In the genomic region with DNA sequence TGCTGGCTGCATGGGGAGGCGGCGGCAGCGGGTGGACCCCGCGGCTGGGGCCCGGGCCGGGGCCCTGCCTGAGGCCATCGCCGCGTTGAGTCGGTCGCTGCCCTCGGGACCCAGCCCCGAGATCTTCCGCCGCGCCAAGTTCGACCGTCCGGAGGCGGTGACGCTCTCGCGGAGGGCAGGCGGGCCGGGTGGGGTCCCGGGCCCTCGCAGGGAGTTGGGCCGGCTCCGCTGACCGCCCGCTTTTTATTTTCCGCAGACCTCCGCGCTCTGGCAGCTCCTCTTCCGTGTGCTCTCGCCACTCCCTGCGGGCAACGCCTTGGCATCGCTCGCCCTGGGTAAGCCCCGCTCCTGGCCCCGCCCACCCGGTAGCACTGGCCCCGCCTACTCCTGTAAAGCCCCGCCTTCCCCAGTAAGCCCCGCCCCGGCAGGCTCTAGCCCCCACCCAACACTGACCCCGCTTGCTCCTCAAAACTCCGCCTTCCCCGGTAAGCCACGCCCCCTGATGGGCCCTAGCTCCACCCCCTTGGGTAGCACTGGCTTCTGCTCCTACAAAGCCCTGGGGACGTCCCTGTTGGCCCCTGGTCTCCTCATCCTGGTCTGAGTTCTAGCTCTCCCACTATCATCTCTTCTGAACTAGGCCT, we compare ENCODE assay signal across 8 cellular contexts. TPM values are rescaled to one million over a fixed set of nuclear protein-coding genes. Genes with fewer than 3 reads are reported as not detected.
A peak's percentile ranks its signal among the peaks of the same experiment; 100 is the strongest.
DNase-seq lines count a peak whose midpoint lies in the region; ATAC-seq, FAIRE-seq and TF ChIP-seq lines count a peak whose summit lies in the region.

No MANE protein-coding gene starts in this region.

- H3K36me3 Mint-ChIP-seq in T-helper 17 cell (ENCODE audit: low read depth) (peaks cover 2% of the 10 kb centered on the region), astrocyte (ENCODE audit: low read depth, unreplicated experiment) (no peaks in the 10 kb centered on the region)

- H3K4me1 Mint-ChIP-seq in T-helper 17 cell (peaks cover 28% of the 10 kb centered on the region), astrocyte (ENCODE audit: low read depth, unreplicated experiment) (peaks cover 1% of the 10 kb centered on the region)

- H4K20me1 ChIP-seq in astrocyte (ENCODE audit: insufficient read depth, low read length): peaks cover 5% of the 10 kb centered on the region

- DNase-seq in NCI-H1436 (lab: John Stamatoyannopoulos, UW) (peak; percentile 65), NCI-H1436 treated with DMSO at 0.1 percent for 48 hours (lab: John Stamatoyannopoulos, UW) (no peak), LoVo (ENCODE audit: low spot score) (peak; percentile 51), T-helper 17 cell (peak; percentile 85 to 90 (median 87)), astrocyte (ENCODE audit: low read depth) (no peak), spleen (peak; percentile 94)

- WGBS in spleen, 5 donors: 1 to 16% (median 2%) methylated on average over 9 to 53 of the region's 53 CpGs

- TF ChIP-seq POLR2A in spleen (IDR thresholded peaks at IDR 0.05): no peak

- H3K9ac ChIP-seq in astrocyte (ENCODE audit: low read length): peak overlapping the region; percentile 78

- H3K9me3 Mint-ChIP-seq in astrocyte (ENCODE audit: unreplicated experiment): no peaks in the 10 kb centered on the region

- peaks cover 13% of the 10 kb centered on the region for H3K4me1 ChIP-seq in astrocyte (ENCODE audit: insufficient read depth, low read length)
- H3K4me1 ChIP-seq in spleen: peaks cover 22 to 56% (median 48%) of the 10 kb centered on the region in 6 donors

- H3K27ac ChIP-seq in astrocyte (ENCODE audit: low read depth, low read length): peak overlapping the region; percentile 70
- peak overlapping the region; percentile 86 to 95 (median 92) for H3K27ac ChIP-seq in spleen

- H3K27me3 ChIP-seq in astrocyte (ENCODE audit: insufficient read depth, low read length): peaks cover 12% of the 10 kb centered on the region
- peaks cover 0 to 17% (median 3%) of the 10 kb centered on the region in 7 donors for H3K27me3 ChIP-seq in spleen (replicated peaks in 1 of 7)

- peak overlapping the region; percentile 95 for H3K27ac Mint-ChIP-seq in T-helper 17 cell
- no peak overlapping the region for H3K27ac Mint-ChIP-seq in astrocyte (ENCODE audit: unreplicated experiment)

- H3K4me2 ChIP-seq in astrocyte (ENCODE audit: low read length): peak overlapping the region; percentile 91

- H3K79me2 ChIP-seq in astrocyte (ENCODE audit: insufficient read depth, low read length): peaks cover 8% of the 10 kb centered on the region

- intact Hi-C loops in spleen (cut with DNase I; ENCODE audit: low total_unique reads): no loop called here

- H3K4me3 ChIP-seq in astrocyte (ENCODE audit: insufficient read depth, low read depth, low read length): peak overlapping the region; percentile 70
- peak overlapping the region; percentile 64 for H3K4me3 ChIP-seq in iPS-11a (ENCODE audit: low read depth, low read length)
- H3K4me3 ChIP-seq in spleen: peak overlapping the region; percentile 68 to 97 (median 82)

- ATAC-seq in T-helper 17 cell (peak; percentile 35), HG02973 (IDR thresholded peaks at IDR 0.05; ENCODE audit: unreplicated experiment) (no peak)

- H3K4me3 Mint-ChIP-seq in T-helper 17 cell (peak overlapping the region; percentile 96), astrocyte (ENCODE audit: unreplicated experiment) (peak overlapping the region; percentile 81)

- H3K9me3 ChIP-seq in T-helper 17 cell (ENCODE audit: control insufficient read depth, low read length, poor library complexity, severe bottlenecking) (no peaks in the 10 kb centered on the region), astrocyte (ENCODE audit: insufficient read depth, low read depth, low read length) (no peaks in the 10 kb centered on the region), spleen (no peaks in the 10 kb centered on the region)

- no peaks in the 10 kb centered on the region for H3K36me3 ChIP-seq in astrocyte (ENCODE audit: insufficient read depth, low read length)
- H3K36me3 ChIP-seq in spleen: peaks cover 0 to 19% (median 0%) of the 10 kb centered on the region in 6 donors

- TF ChIP-seq CTCF in astrocyte (IDR thresholded peaks at IDR 0.05; ENCODE audit: insufficient read depth, low read depth, low read length) (no peak), spleen (IDR thresholded peaks at IDR 0.05 in 8 of 11, conservative IDR thresholded peaks at IDR 0.05 in 3 of 11) (no peak)

- no peak for FAIRE-seq in astrocyte (lab: Jason Lieb, UNC)

- H3K27me3 Mint-ChIP-seq in T-helper 17 cell (no peaks in the 10 kb centered on the region), astrocyte (ENCODE audit: low read depth, unreplicated experiment) (peaks cover 1% of the 10 kb centered on the region)

- H2AFZ ChIP-seq in astrocyte (ENCODE audit: low read depth, low read length): peak overlapping the region; percentile 89

RNA-seq across cellular contexts. Expression of a gene that starts 0.4 kb away (rescaled TPM):
- 100 to 1,000 TPM; 141 to 361 TPM for total RNA-seq in T-helper 17 cell
- total RNA-seq in astrocyte: 4.0 and 5.5 TPM in 2 replicates
- total RNA-seq in spleen: 10 to 100 TPM in 4 of 7 donors, 1 to 10 TPM in 3; 5.3 to 17.7 (median 10.8) TPM
- 10 to 100 TPM; 18.4 to 31.5 (median 27.1) TPM for polyA plus RNA-seq in spleen

RNA-seq across cellular contexts. Expression of a gene that starts 4.8 kb away (rescaled TPM):
- total RNA-seq in T-helper 17 cell (100 to 1,000 TPM; 451 to 842 TPM), astrocyte (21.3 and 29.5 TPM in 2 replicates), spleen (10 to 100 TPM; 20.5 to 82.8 (median 62.8) TPM)
- 100 to 1,000 TPM; 163 to 349 (median 192) TPM for polyA plus RNA-seq in spleen

RNA-seq across cellular contexts. Expression of a gene that starts 16.9 kb away (rescaled TPM):
- total RNA-seq in T-helper 17 cell (10 to 100 TPM; 51.6 to 58.8 TPM), astrocyte (56.0 and 71.8 TPM in 2 replicates), spleen (100 to 1,000 TPM in 4 of 7 donors, 10 to 100 TPM in 3; 68.6 to 138 (median 100) TPM)
- polyA plus RNA-seq in spleen: 100 to 1,000 TPM in 2 of 3 donors, 10 to 100 TPM in 1; 97.7 to 181 (median 123) TPM

RNA-seq across cellular contexts. Expression of a gene that starts 34.9 kb away (rescaled TPM):
- total RNA-seq in T-helper 17 cell (1 to 10 TPM in 1 of 2 donors, under 1 TPM in 1; 0.85 to 2.6 TPM), astrocyte (4.0 and 5.2 TPM in 2 replicates), spleen (10 to 100 TPM in 1 of 7 donors, 1 to 10 TPM in 6; 3.4 to 10.4 (median 4.6) TPM)
- polyA plus RNA-seq in spleen: 1 to 10 TPM; 3.3 to 6.0 (median 3.6) TPM

Comparison
In these comparisons a context has a peak if more than half of its experiments do, and no peak if none do; other contexts are left out.
1. DNase-seq: peak in NCI-H1436 (single experiment), LoVo (single experiment), T-helper 17 cell (3 of 3) and spleen (single experiment); none in NCI-H1436 treated with DMSO at 0.1 percent for 48 hours (single experiment) and astrocyte (single experiment).
2. RNA of a gene that starts 0.4 kb away (total RNA-seq): 141 to 361 TPM in T-helper 17 cell; 5.3 to 17.7 TPM in spleen and 4.0 to 5.5 TPM in astrocyte; every median in the first group is over 4 times any median in the second.
3. RNA of a gene that starts 4.8 kb away (total RNA-seq): 451 to 842 TPM in T-helper 17 cell; 20.5 to 82.8 TPM in spleen and 21.3 to 29.5 TPM in astrocyte; every median in the first group is over 4 times any median in the second.
4. Peak in every context shown above with its lines, with median percentiles within 50 percentile points of each other: H3K4me3 ChIP-seq.